Comparison of ENCODE assay signal across 11 cellular contexts in genomic region chr4:118825799-118826198, GRCh38. TPM values are rescaled to one million over a fixed set of nuclear protein-coding genes. Genes with fewer than 3 reads are reported as not detected.
A peak's percentile ranks its signal among the peaks of the same experiment; 100 is the strongest.
DNase-seq lines count a peak whose midpoint lies in the region; ATAC-seq and TF ChIP-seq lines count a peak whose summit lies in the region.
"Had no signal": no experiment of that assay in that cellular context is flagged by ENCODE, and none has a peak within 500 bp of the region (broad histone marks: within the 10 kb centered on the region; RNA-seq: fewer than 3 reads in every experiment).

No MANE protein-coding gene starts in this region.

- in situ Hi-C loops in gastrocnemius medialis (cut with MboI; ENCODE audit: low sequenced_read_pairs in 4 of 4): loop anchor here in 1 of 4 donors (25.0 kb wide), 1 partner anchor 238 kb away; no protein-coding TSS in a partner anchor

- intact Hi-C loops in right lobe of liver (cut with DNase I): no loop called here
- intact Hi-C loops in gastrocnemius medialis (cut with DNase I; ENCODE audit: low total_unique reads): no loop called here
- intact Hi-C loops in posterior vena cava (cut with DNase I): no loop called here

- H3K27ac ChIP-seq in right lobe of liver: peak overlapping the region in 2 of 3 donors; percentile 57 to 79
- H3K27ac ChIP-seq in gastrocnemius medialis: no peak overlapping the region

- H3K4me3 ChIP-seq in right lobe of liver (no peak overlapping the region), gastrocnemius medialis (no peak overlapping the region)

- no peak for TF ChIP-seq CTCF in right lobe of liver (IDR thresholded peaks at IDR 0.05)
- no peak for TF ChIP-seq CTCF in gastrocnemius medialis (IDR thresholded peaks at IDR 0.05 in 4 of 5, conservative IDR thresholded peaks at IDR 0.05 in 1 of 5)

- DNase-seq in right lobe of liver (no peak), foreskin melanocyte (no peak), gastrocnemius medialis (no peak), posterior vena cava (ENCODE audit: low spot score) (no peak)
- DNase-seq: Karpas-422, NCI-H2171 treated with DMSO at 0.1 percent for 48 hours, T-helper 9 cell had no signal

- 16% methylated on average over 3 of the region's 3 CpGs for WGBS in right lobe of liver (ENCODE audit: insufficient coverage, low coverage, low lambda C conversion rate, missing lambda C conversion rate)

- TF ChIP-seq POLR2A in right lobe of liver (IDR thresholded peaks at IDR 0.05) (no peak), gastrocnemius medialis (IDR thresholded peaks at IDR 0.05) (no peak)

- H3K9me3 ChIP-seq in right lobe of liver (no peaks in the 10 kb centered on the region), gastrocnemius medialis (no peaks in the 10 kb centered on the region)

- H3K27me3 ChIP-seq in right lobe of liver: no peaks in the 10 kb centered on the region
- no peaks in the 10 kb centered on the region for H3K27me3 ChIP-seq in gastrocnemius medialis

- H3K4me1 ChIP-seq in right lobe of liver (peaks cover 0 to 86% (median 42%) of the 10 kb centered on the region in 4 donors), gastrocnemius medialis (peaks cover 0 to 4% of the 10 kb centered on the region in 2 donors)

- ATAC-seq in GM19035 (IDR thresholded peaks at IDR 0.05; ENCODE audit: unreplicated experiment) (peak; percentile 65), GM21619 (IDR thresholded peaks at IDR 0.05; ENCODE audit: unreplicated experiment) (peak; percentile 57), HG03159 (IDR thresholded peaks at IDR 0.05; ENCODE audit: unreplicated experiment) (peak; percentile 60), right lobe of liver (no peak), gastrocnemius medialis (no peak)
- ATAC-seq: Panc1 had no signal

- peaks cover 0 to 21% (median 4%) of the 10 kb centered on the region in 4 donors for H3K36me3 ChIP-seq in right lobe of liver
- H3K36me3 ChIP-seq in gastrocnemius medialis: peaks cover 0 to 11% of the 10 kb centered on the region in 2 donors

RNA-seq across cellular contexts. Expression of gene SEC24D, which starts 10.1 kb away (rescaled TPM):
- total RNA-seq in right lobe of liver (10 to 100 TPM; 52.2 to 80.1 (median 69.2) TPM), gastrocnemius medialis (10 to 100 TPM in 3 of 4 donors, 1 to 10 TPM in 1; 8.9 to 16.2 (median 10.4) TPM), posterior vena cava (100 to 1,000 TPM; 103 to 117 TPM)

Comparison
In these comparisons a context has a peak if more than half of its experiments do, and no peak if none do; other contexts are left out.
1. ATAC-seq: peak in GM19035 (single experiment), GM21619 (single experiment) and HG03159 (single experiment); none in right lobe of liver (0 of 4) and gastrocnemius medialis (0 of 2).
2. H3K27ac ChIP-seq: peak in right lobe of liver (2 of 3); none in gastrocnemius medialis (0 of 4).